In the genomic region with DNA sequence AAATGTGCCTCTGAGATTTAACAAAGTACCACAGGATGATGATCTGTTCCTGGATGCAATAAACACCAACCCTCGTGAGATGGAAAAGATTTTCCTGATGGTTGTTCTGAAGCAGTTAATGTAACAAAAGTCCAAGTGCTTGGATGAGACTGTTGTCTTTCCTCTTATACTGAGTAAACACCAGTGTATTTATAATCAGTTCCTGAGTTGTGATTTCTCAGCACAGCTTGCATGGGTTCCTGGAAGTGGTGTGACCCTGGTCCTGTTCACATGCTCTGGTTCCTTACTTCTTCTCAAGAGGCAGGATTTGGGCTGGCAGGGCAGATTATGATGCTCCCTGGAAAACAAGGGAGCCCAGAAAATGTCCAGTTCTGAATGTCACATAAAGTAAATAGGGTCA, we compare ENCODE assay signal across 1 cellular context.
TF ChIP-seq lines count a peak whose summit lies in the region.

No MANE protein-coding gene starts in this region.

TF ChIP-seq in SK-N-SH, 30 proteins besides CTCF, POLR2A, EP300 and RAD21 (continued from another document):
- TF ChIP-seq, protein P1, sequence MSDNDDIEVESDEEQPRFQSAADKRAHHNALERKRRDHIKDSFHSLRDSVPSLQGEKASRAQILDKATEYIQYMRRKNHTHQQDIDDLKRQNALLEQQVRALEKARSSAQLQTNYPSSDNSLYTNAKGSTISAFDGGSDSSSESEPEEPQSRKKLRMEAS (IDR thresholded peaks at IDR 0.05; ENCODE audit: low read depth), result no peak
